34 cellular contexts compared by ENCODE assay signal in the genomic region with DNA sequence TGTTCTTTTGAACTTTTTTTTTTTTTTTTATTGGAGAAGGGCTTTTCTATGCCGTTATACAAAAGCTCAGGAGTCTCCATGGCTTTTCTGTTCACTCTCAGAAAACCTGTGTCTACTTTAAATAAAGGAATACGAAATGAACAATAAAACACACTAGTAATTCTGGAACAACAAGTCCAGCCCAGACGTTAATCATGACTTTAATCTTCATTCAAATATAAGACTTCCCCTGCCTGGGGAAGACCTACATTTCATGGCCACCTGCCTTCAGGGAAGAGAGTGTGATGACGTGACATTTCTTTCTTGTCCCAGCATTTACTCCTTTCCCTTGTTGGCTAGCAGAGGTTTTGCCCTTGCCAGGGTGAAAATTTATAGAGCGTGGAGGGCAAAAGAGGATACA.
"Had no signal": no experiment of that assay in that cellular context is flagged by ENCODE, and none has a peak within 500 bp of the region (broad histone marks: within the 10 kb centered on the region; RNA-seq: fewer than 3 reads in every experiment).

No MANE protein-coding gene starts in this region.

- H3K27me3 ChIP-seq: adrenal gland, body of pancreas, cardiac muscle cell, colonic mucosa, esophagus muscularis mucosa, foreskin keratinocyte, gastrocnemius medialis, heart left ventricle had no signal

- ATAC-seq: activated CD8-positive, alpha-beta T cell treated with anti-CD3 and anti-CD28 coated beads for 36 hours; activated naive CD8-positive, alpha-beta T cell treated with anti-CD3 and anti-CD28 coated beads, Interleukin-2, amount 50 U/mL, for 24 hours; activated T-cell treated with anti-CD3 and anti-CD28 coated beads, Interleukin-2, amount 50 U/mL, for 4 hours; activated T-helper 17 cell treated with anti-CD3 and anti-CD28 coated beads, Interleukin-2, amount 50 U/mL, for 72 hours; body of pancreas; foreskin keratinocyte; gastrocnemius medialis; heart left ventricle; T-helper 17 cell; WTC11 had no signal

- H3K9me3 ChIP-seq: adrenal gland, body of pancreas, colonic mucosa, esophagus muscularis mucosa, gastrocnemius medialis, heart left ventricle had no signal

- H3K27ac ChIP-seq: adrenal gland, body of pancreas, cardiac muscle cell, colonic mucosa, esophagus muscularis mucosa, foreskin keratinocyte, gastrocnemius medialis, heart left ventricle had no signal

- H3K4me3 ChIP-seq: adrenal gland, body of pancreas, cardiac muscle cell, colonic mucosa, esophagus muscularis mucosa, gastrocnemius medialis, heart left ventricle had no signal

- H3K9me3 Mint-ChIP-seq: activated CD8-positive, alpha-beta T cell treated with anti-CD3 and anti-CD28 coated beads for 36 hours; activated naive CD4-positive, alpha-beta T cell treated with anti-CD3 and anti-CD28 coated beads, Interleukin-2, amount 50 U/mL, for 24 hours; activated naive CD8-positive, alpha-beta T cell treated with anti-CD3 and anti-CD28 coated beads for 36 hours; activated naive CD8-positive, alpha-beta T cell treated with anti-CD3 and anti-CD28 coated beads, Interleukin-2, amount 50 U/mL, for 24 hours; activated T-cell treated with anti-CD3 and anti-CD28 coated beads, Interleukin-2, amount 50 U/mL, for 4 hours; activated T-helper 17 cell treated with anti-CD3 and anti-CD28 coated beads, Interleukin-2, amount 50 U/mL, for 72 hours; T-helper 2 cell treated with Interferon-gamma antibody and Interleukin-4, amounts not matched to agents 5 μg/mL and 100 μg/mL, for 36 hours had no signal

- H3K4me3 Mint-ChIP-seq: activated CD8-positive, alpha-beta T cell treated with anti-CD3 and anti-CD28 coated beads for 36 hours; activated naive CD4-positive, alpha-beta T cell treated with anti-CD3 and anti-CD28 coated beads, Interleukin-2, amount 50 U/mL, for 24 hours; activated naive CD8-positive, alpha-beta T cell treated with anti-CD3 and anti-CD28 coated beads for 36 hours; activated naive CD8-positive, alpha-beta T cell treated with anti-CD3 and anti-CD28 coated beads, Interleukin-2, amount 50 U/mL, for 24 hours; activated T-cell treated with anti-CD3 and anti-CD28 coated beads, Interleukin-2, amount 50 U/mL, for 4 hours; activated T-helper 17 cell treated with anti-CD3 and anti-CD28 coated beads, Interleukin-2, amount 50 U/mL, for 72 hours; T-helper 17 cell; T-helper 2 cell treated with Interferon-gamma antibody and Interleukin-4, amounts not matched to agents 5 μg/mL and 100 μg/mL, for 36 hours; WTC11 had no signal

- H3K4me1 ChIP-seq: adrenal gland, body of pancreas, colonic mucosa, esophagus muscularis mucosa, foreskin keratinocyte, gastrocnemius medialis, heart left ventricle had no signal

- H3K36me3 ChIP-seq: adrenal gland, cardiac muscle cell, colonic mucosa, esophagus muscularis mucosa, gastrocnemius medialis, heart left ventricle had no signal

- DNase-seq: activated CD4-positive, alpha-beta T cell treated with anti-CD3 and anti-CD28 coated beads for 48 hours; activated CD4-positive, alpha-beta T cell treated with anti-CD3 and anti-CD28 coated beads, Interleukin-2, amount 50 U/mL, for 1 hour; activated CD4-positive, alpha-beta T cell treated with anti-CD3 and anti-CD28 coated beads, Interleukin-2, amount 50 U/mL, for 48 hours; activated CD8-positive, alpha-beta memory T cell treated with anti-CD3 and anti-CD28 coated beads for 24 hours; activated CD8-positive, alpha-beta T cell treated with anti-CD3 and anti-CD28 coated beads for 36 hours; activated effector memory CD4-positive, alpha-beta T cell treated with Interleukin-2 at 50 U/mL for 16 hours; activated gamma-delta T cell treated with Interleukin-2 at 50 U/mL for 16 hours; activated naive CD4-positive, alpha-beta T cell treated with Interleukin-2 at 50 U/mL for 16 hours; activated naive CD8-positive, alpha-beta T cell treated with anti-CD3 and anti-CD28 coated beads for 36 hours; activated naive CD8-positive, alpha-beta T cell treated with anti-CD3 and anti-CD28 coated beads, Interleukin-2, amount 50 U/mL, for 24 hours; activated T-cell treated with anti-CD3 and anti-CD28 coated beads, Interleukin-2, amount 50 U/mL, for 4 hours; adrenal gland; amygdala; aorta; body of pancreas; central memory CD4-positive, alpha-beta T cell; cerebellar nuclear complex; colonic mucosa; effector CD8-positive, alpha-beta T cell; foreskin keratinocyte; gastrocnemius medialis; glutamatergic neuron; heart left ventricle; T-helper 1 cell; T-helper 17 cell; T1000 had no signal

- H3K4me1 Mint-ChIP-seq: activated naive CD4-positive, alpha-beta T cell treated with anti-CD3 and anti-CD28 coated beads, Interleukin-2, amount 50 U/mL, for 24 hours; activated T-helper 17 cell treated with anti-CD3 and anti-CD28 coated beads, Interleukin-2, amount 50 U/mL, for 72 hours; T-helper 17 cell had no signal

- H3K27ac Mint-ChIP-seq: activated CD8-positive, alpha-beta T cell treated with anti-CD3 and anti-CD28 coated beads for 36 hours; activated naive CD4-positive, alpha-beta T cell treated with anti-CD3 and anti-CD28 coated beads, Interleukin-2, amount 50 U/mL, for 24 hours; activated naive CD8-positive, alpha-beta T cell treated with anti-CD3 and anti-CD28 coated beads for 36 hours; activated naive CD8-positive, alpha-beta T cell treated with anti-CD3 and anti-CD28 coated beads, Interleukin-2, amount 50 U/mL, for 24 hours; activated T-helper 17 cell treated with anti-CD3 and anti-CD28 coated beads, Interleukin-2, amount 50 U/mL, for 72 hours; T-helper 17 cell; T-helper 2 cell treated with Interferon-gamma antibody and Interleukin-4, amounts not matched to agents 5 μg/mL and 100 μg/mL, for 36 hours; WTC11 had no signal

- FAIRE-seq: endometrium, endothelial cell of umbilical vein had no signal

- H3K36me3 Mint-ChIP-seq: activated naive CD4-positive, alpha-beta T cell treated with anti-CD3 and anti-CD28 coated beads, Interleukin-2, amount 50 U/mL, for 24 hours; activated naive CD8-positive, alpha-beta T cell treated with anti-CD3 and anti-CD28 coated beads for 36 hours; WTC11 had no signal

- H3K27me3 Mint-ChIP-seq: activated naive CD4-positive, alpha-beta T cell treated with anti-CD3 and anti-CD28 coated beads, Interleukin-2, amount 50 U/mL, for 24 hours; activated naive CD8-positive, alpha-beta T cell treated with anti-CD3 and anti-CD28 coated beads for 36 hours; activated naive CD8-positive, alpha-beta T cell treated with anti-CD3 and anti-CD28 coated beads, Interleukin-2, amount 50 U/mL, for 24 hours; T-helper 17 cell had no signal
